Comparison of ENCODE assay signal across 2 cellular contexts in the genomic region with DNA sequence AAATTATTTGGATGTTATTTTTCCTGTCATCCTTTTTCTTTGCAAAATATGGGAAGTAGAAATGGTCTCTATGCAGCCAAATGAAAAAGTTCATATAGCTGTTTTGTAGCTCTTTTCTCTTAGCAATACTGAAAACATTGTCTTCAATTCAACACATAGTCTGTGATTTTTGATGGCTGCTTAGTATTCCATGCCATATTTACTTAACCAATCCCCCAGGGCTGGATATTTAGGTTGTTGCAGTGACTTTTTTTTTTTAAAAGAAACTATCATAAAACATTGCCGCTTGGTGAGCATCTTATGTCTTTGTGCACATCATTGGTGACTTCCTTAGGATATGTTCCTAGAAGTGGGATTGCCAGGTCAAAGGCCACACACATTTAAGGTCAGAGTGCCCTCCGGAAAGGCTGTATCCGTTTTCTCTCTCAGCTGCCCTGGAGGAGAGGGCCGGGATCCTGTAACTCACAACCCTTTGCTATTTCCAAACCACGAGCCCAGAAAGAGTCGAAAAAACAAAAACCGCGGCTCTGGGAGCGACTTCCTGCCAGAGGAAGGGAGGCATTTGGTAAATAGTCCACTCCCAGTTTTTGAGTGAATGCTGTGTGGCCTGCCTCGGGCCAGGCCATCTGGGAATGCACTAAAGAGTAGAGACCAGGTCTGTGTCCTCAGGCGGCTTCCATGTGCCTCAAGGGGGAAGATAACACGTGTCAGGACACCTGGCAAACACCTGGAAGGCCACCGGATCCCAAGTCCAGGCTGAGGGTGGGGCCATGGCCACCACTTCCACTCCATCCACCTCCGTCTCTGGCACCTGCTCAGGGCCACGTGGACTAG.
TF ChIP-seq lines count a peak whose summit lies in the region.

No MANE protein-coding gene starts in this region.

TF ChIP-seq in liver, 16 proteins besides CTCF, POLR2A, EP300 and RAD21:
- TF ChIP-seq HNF4A (conservative IDR thresholded peaks at IDR 0.05) (no peak), GABPA (IDR thresholded peaks at IDR 0.05 in 1 of 2, conservative IDR thresholded peaks at IDR 0.05 in 1 of 2) (no peak), HNF4G (IDR thresholded peaks at IDR 0.05) (no peak), NR2F2 (IDR thresholded peaks at IDR 0.05) (peak; percentile 91)
- TF ChIP-seq, protein P1, sequence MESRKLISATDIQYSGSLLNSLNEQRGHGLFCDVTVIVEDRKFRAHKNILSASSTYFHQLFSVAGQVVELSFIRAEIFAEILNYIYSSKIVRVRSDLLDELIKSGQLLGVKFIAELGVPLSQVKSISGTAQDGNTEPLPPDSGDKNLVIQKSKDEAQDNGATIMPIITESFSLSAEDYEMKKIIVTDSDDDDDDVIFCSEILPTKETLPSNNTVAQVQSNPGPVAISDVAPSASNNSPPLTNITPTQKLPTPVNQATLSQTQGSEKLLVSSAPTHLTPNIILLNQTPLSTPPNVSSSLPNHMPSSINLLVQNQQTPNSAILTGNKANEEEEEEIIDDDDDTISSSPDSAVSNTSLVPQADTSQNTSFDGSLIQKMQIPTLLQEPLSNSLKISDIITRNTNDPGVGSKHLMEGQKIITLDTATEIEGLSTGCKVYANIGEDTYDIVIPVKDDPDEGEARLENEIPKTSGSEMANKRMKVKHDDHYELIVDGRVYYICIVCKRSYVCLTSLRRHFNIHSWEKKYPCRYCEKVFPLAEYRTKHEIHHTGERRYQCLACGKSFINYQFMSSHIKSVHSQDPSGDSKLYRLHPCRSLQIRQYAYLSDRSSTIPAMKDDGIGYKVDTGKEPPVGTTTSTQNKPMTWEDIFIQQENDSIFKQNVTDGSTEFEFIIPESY (IDR thresholded peaks at IDR 0.05), result no peak
- TF ChIP-seq, protein P2, sequence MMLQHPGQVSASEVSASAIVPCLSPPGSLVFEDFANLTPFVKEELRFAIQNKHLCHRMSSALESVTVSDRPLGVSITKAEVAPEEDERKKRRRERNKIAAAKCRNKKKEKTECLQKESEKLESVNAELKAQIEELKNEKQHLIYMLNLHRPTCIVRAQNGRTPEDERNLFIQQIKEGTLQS (IDR thresholded peaks at IDR 0.05), result no peak

TF ChIP-seq in HepG2, 621 proteins besides CTCF, POLR2A, EP300 and RAD21:
- TF ChIP-seq SIN3B (IDR thresholded peaks at IDR 0.05; ENCODE audit: low read length) (no peak), STAG1 (CRISPR knock-in tag; IDR thresholded peaks at IDR 0.05) (no peak), ZNF333 (CRISPR knock-in tag; IDR thresholded peaks at IDR 0.05; ENCODE audit: borderline replicate concordance) (no peak)
